ENCODE assay signal across 8 cellular contexts in genomic region chr16:3173892-3174617, GRCh38. TPM values are rescaled to one million over a fixed set of nuclear protein-coding genes. Genes with fewer than 3 reads are reported as not detected.
A peak's percentile ranks its signal among the peaks of the same experiment; 100 is the strongest.
DNase-seq lines count a peak whose midpoint lies in the region; ATAC-seq and TF ChIP-seq lines count a peak whose summit lies in the region.

No MANE protein-coding gene starts in this region.

- TF ChIP-seq CTCF in glutamatergic neuron (IDR thresholded peaks at IDR 0.05; ENCODE audit: partially characterized antibody, unreplicated experiment) (peak; percentile 41), thyroid gland (IDR thresholded peaks at IDR 0.05) (no peak)

- no peak overlapping the region for H3K27ac ChIP-seq in thyroid gland

- H3K4me1 Mint-ChIP-seq in glutamatergic neuron (ENCODE audit: low read depth, unreplicated experiment) = peaks cover 2% of the 10 kb centered on the region

- peak overlapping the region; percentile 18 for H3K4me3 Mint-ChIP-seq in glutamatergic neuron (ENCODE audit: unreplicated experiment)

- peaks cover 8% of the 10 kb centered on the region for H3K9me3 Mint-ChIP-seq in glutamatergic neuron (ENCODE audit: unreplicated experiment)

- H3K36me3 Mint-ChIP-seq in glutamatergic neuron (ENCODE audit: unreplicated experiment) = peaks cover 3% of the 10 kb centered on the region

- peaks cover 72% of the 10 kb centered on the region for H3K27me3 ChIP-seq in thyroid gland

- no peak overlapping the region for H3K4me3 ChIP-seq in thyroid gland (replicated peaks in 1 of 3)

- ATAC-seq in SK-N-SH treated with all-trans-retinoic acid at 6 μM for 48 hours = peak; percentile 17

- peaks cover 9 to 24% of the 10 kb centered on the region in 2 donors for H3K4me1 ChIP-seq in thyroid gland

- DNase-seq in DMS 273 (lab: John Stamatoyannopoulos, UW; ENCODE audit: unreplicated experiment) (peak; percentile 90), HCEC 1CT (peak; percentile 29), glutamatergic neuron (peak; percentile 76), occipital lobe (lab: John Stamatoyannopoulos, UW) (no peak), thyroid gland (no peak)
- DNase-seq in stimulated activated naive CD4-positive, alpha-beta T cell (lab: John Stamatoyannopoulos, UW) = no peak
- no peak for DNase-seq in central memory CD4-positive, alpha-beta T cell

- H3K36me3 ChIP-seq in thyroid gland = no peaks in the 10 kb centered on the region

- TF ChIP-seq POLR2A in thyroid gland (IDR thresholded peaks at IDR 0.05) = no peak

- no peaks in the 10 kb centered on the region for H3K9me3 ChIP-seq in thyroid gland

- peaks cover 26% of the 10 kb centered on the region for H3K27me3 Mint-ChIP-seq in glutamatergic neuron (ENCODE audit: unreplicated experiment)

- WGBS in thyroid gland, 2 donors = 4 to 6% methylated on average over 23 to 24 of the region's 24 CpGs

- no peak overlapping the region for H3K27ac Mint-ChIP-seq in glutamatergic neuron (ENCODE audit: unreplicated experiment)

- intact Hi-C loops in thyroid gland (cut with DNase I) = no loop called here

TF ChIP-seq in SK-N-SH treated with all-trans-retinoic acid at 6 μM for 48 hours, 23 proteins besides CTCF, POLR2A, EP300 and RAD21:
- TF ChIP-seq GLIS3 (CRISPR knock-in tag; IDR thresholded peaks at IDR 0.05) = no peak
- no peak for TF ChIP-seq ZNF8 (CRISPR knock-in tag; IDR thresholded peaks at IDR 0.05)
- TF ChIP-seq ZFP3 (CRISPR knock-in tag; IDR thresholded peaks at IDR 0.05) = no peak
- no peak for TF ChIP-seq CREB5 (CRISPR knock-in tag; IDR thresholded peaks at IDR 0.05; ENCODE audit: low read depth)
- no peak for TF ChIP-seq PATZ1 (CRISPR knock-in tag; IDR thresholded peaks at IDR 0.05; ENCODE audit: borderline replicate concordance)
- TF ChIP-seq ZNF70 (CRISPR knock-in tag; IDR thresholded peaks at IDR 0.05) = no peak
- TF ChIP-seq RARB (CRISPR knock-in tag; IDR thresholded peaks at IDR 0.05) = no peak
- TF ChIP-seq CSRNP3 (CRISPR knock-in tag; IDR thresholded peaks at IDR 0.05) = no peak
- TF ChIP-seq ZNF565 (CRISPR knock-in tag; conservative IDR thresholded peaks at IDR 0.05; ENCODE audit: low read depth) = no peak
- TF ChIP-seq TCF4 (CRISPR knock-in tag; IDR thresholded peaks at IDR 0.05; ENCODE audit: borderline replicate concordance) = no peak
- no peak for TF ChIP-seq ISL1 (CRISPR knock-in tag; IDR thresholded peaks at IDR 0.05)

RNA-seq across cellular contexts. Expression of gene OR1F1, which starts 13.9 kb away (rescaled TPM):
- total RNA-seq in glutamatergic neuron (ENCODE audit: unreplicated experiment) (not detected), occipital lobe (0.78 TPM), thyroid gland (not detected)

RNA-seq across cellular contexts. Expression of gene ZNF213, which starts 39.2 kb away (rescaled TPM):
- total RNA-seq in glutamatergic neuron (ENCODE audit: unreplicated experiment) (18.7 TPM), occipital lobe (8.3 TPM), thyroid gland (10 to 100 TPM in 1 of 4 donors, 1 to 10 TPM in 3; 5.2 to 10.2 (median 8.7) TPM)

Comparison
In these comparisons a context has a peak if more than half of its experiments do, and no peak if none do; other contexts are left out.
1. DNase-seq: peak in DMS 273 (single experiment), HCEC 1CT (single experiment) and glutamatergic neuron (single experiment); none in stimulated activated naive CD4-positive, alpha-beta T cell (0 of 6), central memory CD4-positive, alpha-beta T cell (single experiment), occipital lobe (single experiment) and thyroid gland (0 of 2).